Comparison of ENCODE assay signal across 7 cellular contexts in genomic region chr3:97821413-97821809, GRCh38. TPM values are rescaled to one million over a fixed set of nuclear protein-coding genes. Genes with fewer than 3 reads are reported as not detected.
DNase-seq lines count a peak whose midpoint lies in the region; FAIRE-seq and TF ChIP-seq lines count a peak whose summit lies in the region.

No MANE protein-coding gene starts in this region.

- CTCF ChIA-PET in HEK293 (lab: Yijun Ruan, JAX) = interaction anchor here (0.6 to 1.7 kb wide), 3 partner anchors 84 to 912 kb away, joined by 3 to 5 read pairs (median 5); partner anchors contain the start of gene RIOX2

- H3K9ac ChIP-seq in neuronal stem cell (ENCODE audit: low read depth, low read length, poor library complexity) = no peak overlapping the region

- peaks cover 27% of the 10 kb centered on the region for H3K4me1 Mint-ChIP-seq in activated T-cell treated with anti-CD3 and anti-CD28 coated beads, Interleukin-2, amount 50 U/mL, for 24 hours (ENCODE audit: low read depth)

- H3K79me1 ChIP-seq in neuronal stem cell (ENCODE audit: low read depth, low read length) = peaks cover 3% of the 10 kb centered on the region

- no CpG with 5 or more reads among the region's 22 CpGs for WGBS in neuronal stem cell (ENCODE audit: extremely low coverage in 2 of 2, insufficient read length in 2 of 2, insufficient replicate concordance in 1 of 2), 2 donors

- H3K36me3 ChIP-seq in HEK293 (ENCODE audit: control insufficient read depth in 2 of 2, insufficient read depth in 1 of 2, low read length in 2 of 2) (no peaks in the 10 kb centered on the region), neuronal stem cell (replicated peaks in 1 of 2; ENCODE audit: control insufficient read depth in 2 of 2, insufficient read depth in 2 of 2, low read length in 2 of 2) (no peaks in the 10 kb centered on the region), vagina (no peaks in the 10 kb centered on the region)

- H3K4me1 ChIP-seq in HEK293 (ENCODE audit: control insufficient read depth, insufficient read depth, low read length) (peaks cover 6% of the 10 kb centered on the region), neuronal stem cell (ENCODE audit: control insufficient read depth in 2 of 2, insufficient read depth in 1 of 2, low read depth in 1 of 2, low read length in 2 of 2) (peaks cover 0 to 7% of the 10 kb centered on the region in 2 donors), vagina (peaks cover 28% of the 10 kb centered on the region)

- H3K27me3 ChIP-seq in neuronal stem cell (ENCODE audit: control insufficient read depth in 3 of 3, insufficient read depth in 3 of 3, low read depth in 1 of 3, low read length in 3 of 3) (peaks cover 0 to 14% (median 12%) of the 10 kb centered on the region in 3 experiments), vagina (no peaks in the 10 kb centered on the region)

- H3K4me2 ChIP-seq in neuronal stem cell (ENCODE audit: insufficient read depth, low read length, poor library complexity, severe bottlenecking) = peak overlapping the region; percentile 77

- FAIRE-seq in GM18507 (lab: Jason Lieb, UNC) = peak; percentile 45

- no peaks in the 10 kb centered on the region for H3K9me3 ChIP-seq in HEK293 (ENCODE audit: control insufficient read depth, insufficient read depth, low read depth, low read length)
- H3K9me3 ChIP-seq in neuronal stem cell (replicated peaks in 1 of 2; ENCODE audit: control insufficient read depth in 2 of 2, insufficient read depth in 1 of 2, low read depth in 1 of 2, low read length in 2 of 2) = no peaks in the 10 kb centered on the region
- H3K9me3 ChIP-seq in vagina = no peaks in the 10 kb centered on the region

- no peak for TF ChIP-seq CTCF in HEK293 (tag by site-specific recombination; IDR thresholded peaks at IDR 0.05)
- TF ChIP-seq CTCF in NB4 (IDR thresholded peaks at IDR 0.05; ENCODE audit: low read depth, low read length) = no peak
- peak; percentile 20 for TF ChIP-seq CTCF in fibroblast of the aortic adventitia (IDR thresholded peaks at IDR 0.05; ENCODE audit: insufficient read depth, low read length)
- peak in 1 of 3 experiments; percentile 9 for TF ChIP-seq CTCF in vagina (IDR thresholded peaks at IDR 0.05)

- no peak overlapping the region for H3K18ac ChIP-seq in neuronal stem cell (ENCODE audit: low read length)

- no peak overlapping the region for H2AK5ac ChIP-seq in neuronal stem cell (ENCODE audit: low read depth, low read length)

- TF ChIP-seq POLR2A in NB4 (IDR thresholded peaks at IDR 0.05; ENCODE audit: extremely low read depth, insufficient read length) = no peak
- TF ChIP-seq POLR2A in vagina (IDR thresholded peaks at IDR 0.05) = no peak

- H3K27ac ChIP-seq in HEK293 (ENCODE audit: extremely low read depth, low read depth, low read length) = peak overlapping the region; percentile 43; the same call in 1 of the 2 replicates
- no peak overlapping the region for H3K27ac ChIP-seq in neuronal stem cell (replicated peaks; ENCODE audit: low read length)
- H3K27ac ChIP-seq in vagina = peak overlapping the region; percentile 94

- DNase-seq in GM18507 (ENCODE audit: extremely low spot score, insufficient read length, low read depth) (no peak), NB4 (ENCODE audit: low read depth) (no peak), fibroblast of the aortic adventitia (ENCODE audit: low read depth) (peak; percentile 49), neuronal stem cell (ENCODE audit: low spot score) (no peak), vagina (ENCODE audit: extremely low spot score in 2 of 2) (no peak)
- DNase-seq in activated T-cell treated with anti-CD3 and anti-CD28 coated beads, Interleukin-2, amount 50 U/mL, for 24 hours = no peak

- H2BK120ac ChIP-seq in neuronal stem cell (ENCODE audit: low read depth, low read length) = no peak overlapping the region

- peak overlapping the region; percentile 47 for H3K27ac Mint-ChIP-seq in activated T-cell treated with anti-CD3 and anti-CD28 coated beads, Interleukin-2, amount 50 U/mL, for 24 hours

- peak overlapping the region; percentile 97 for H2AFZ ChIP-seq in neuronal stem cell (ENCODE audit: low read length)

- no peak overlapping the region for H2BK12ac ChIP-seq in neuronal stem cell (ENCODE audit: low read length)

- no peak overlapping the region for H4K91ac ChIP-seq in neuronal stem cell (ENCODE audit: low read depth, low read length, poor library complexity)

- H3K4ac ChIP-seq in neuronal stem cell (ENCODE audit: low read length) = no peak overlapping the region

- no peak overlapping the region for H2BK5ac ChIP-seq in neuronal stem cell (ENCODE audit: low read length)

- no peaks in the 10 kb centered on the region for H3K9me3 Mint-ChIP-seq in activated T-cell treated with anti-CD3 and anti-CD28 coated beads, Interleukin-2, amount 50 U/mL, for 24 hours

- peak overlapping the region; percentile 91 for H3K4me3 Mint-ChIP-seq in activated T-cell treated with anti-CD3 and anti-CD28 coated beads, Interleukin-2, amount 50 U/mL, for 24 hours

- intact Hi-C loops in vagina (cut with DNase I) = no loop called here

- peaks cover 30% of the 10 kb centered on the region for H3K27me3 Mint-ChIP-seq in activated T-cell treated with anti-CD3 and anti-CD28 coated beads, Interleukin-2, amount 50 U/mL, for 24 hours

- no peak overlapping the region for H3K14ac ChIP-seq in neuronal stem cell (ENCODE audit: low read length)

- no peak overlapping the region for H2BK15ac ChIP-seq in neuronal stem cell (ENCODE audit: low read length)

- H4K8ac ChIP-seq in neuronal stem cell (ENCODE audit: low read depth, low read length) = no peak overlapping the region

- H3K4me3 ChIP-seq in HEK293 (ENCODE audit: low read depth, low read length) = peak overlapping the region; percentile 86
- peak overlapping the region; percentile 72 for H3K4me3 ChIP-seq in NB4 (ENCODE audit: low read depth, low read length)
- H3K4me3 ChIP-seq in fibroblast of the aortic adventitia (ENCODE audit: low read depth, low read length) = peak overlapping the region; percentile 95
- H3K4me3 ChIP-seq in neuronal stem cell (ENCODE audit: low read length in 2 of 2) = peak overlapping the region; percentile 84 to 95
- H3K4me3 ChIP-seq in vagina = peak overlapping the region; percentile 83 to 94

- no peak overlapping the region for H3K23ac ChIP-seq in neuronal stem cell (ENCODE audit: low read depth, low read length, poor library complexity)

- H3K36me3 Mint-ChIP-seq in activated T-cell treated with anti-CD3 and anti-CD28 coated beads, Interleukin-2, amount 50 U/mL, for 24 hours (ENCODE audit: low read depth) = peaks cover 4% of the 10 kb centered on the region

- POLR2A ChIA-PET in HEK293 (lab: Yijun Ruan, JAX) = interaction anchor here (1.9 kb wide), 1 partner anchor 8 kb away, joined by 6 read pairs; no protein-coding TSS in a partner anchor

TF ChIP-seq in HEK293, 187 proteins besides CTCF, POLR2A, EP300 and RAD21 (continues in another document):
- TF ChIP-seq ZBTB20 (tag by site-specific recombination; IDR thresholded peaks at IDR 0.05) = peak; percentile 65
- TF ChIP-seq ZNF449 (tag by site-specific recombination; IDR thresholded peaks at IDR 0.05) = peak; percentile 95
- 0 out of 2 replicates have a peak, but pooled peaks have one; percentile 42 for TF ChIP-seq GLIS1 (tag by site-specific recombination; IDR thresholded peaks at IDR 0.05)
- TF ChIP-seq GLIS2 (tag by site-specific recombination; IDR thresholded peaks at IDR 0.05) = 0 out of 2 replicates have a peak, but pooled peaks have one; percentile 5
- TF ChIP-seq PRDM4 (tag by site-specific recombination; IDR thresholded peaks at IDR 0.05) = peak; percentile 81

RNA-seq across cellular contexts. Expression of gene CRYBG3, which starts 0.4 kb away (rescaled TPM):
- total RNA-seq in fibroblast of the aortic adventitia (ENCODE audit: low replicate concordance) = 23.9 and 28.8 TPM in 2 replicates
- 1.4 TPM for polyA plus RNA-seq in neuronal stem cell (2013, experiment 1 of 2)
- 1.4 TPM for polyA plus RNA-seq in neuronal stem cell (2013, experiment 2 of 2)
- total RNA-seq in vagina = 22.6 TPM

RNA-seq across cellular contexts. Expression of gene ARL6, which starts 56.9 kb away (rescaled TPM):
- total RNA-seq in fibroblast of the aortic adventitia (ENCODE audit: low replicate concordance) (2.5 and 13.9 TPM in 2 replicates), vagina (15.7 TPM)
- 5.8 TPM for polyA plus RNA-seq in neuronal stem cell (2013, experiment 1 of 2)
- polyA plus RNA-seq in neuronal stem cell (2013, experiment 2 of 2) = 7.6 TPM
